Comparison of ENCODE assay signal across 35 cellular contexts in genomic region chr3:127811717-127812116, GRCh38.
"Had no signal": no experiment of that assay in that cellular context is flagged by ENCODE, and none has a peak within 500 bp of the region (broad histone marks: within the 10 kb centered on the region; RNA-seq: fewer than 3 reads in every experiment).

No MANE protein-coding gene starts in this region.

- H3K36me3 ChIP-seq: breast epithelium, WERI-Rb-1 had no signal

- ATAC-seq: activated CD8-positive, alpha-beta memory T cell treated with anti-CD3 and anti-CD28 coated beads, Interleukin-2, amount 10 ng/mL, durations not matched to agents 7 days and 5 days; body of pancreas had no signal

- H3K27me3 ChIP-seq: body of pancreas, breast epithelium had no signal

- DNase-seq: activated CD4-positive, alpha-beta memory T cell treated with anti-CD3 and anti-CD28 coated beads, Interleukin-2, amount 10 ng/mL, durations not matched to agents 7 days and 5 days; activated CD4-positive, alpha-beta T cell treated with anti-CD3 and anti-CD28 coated beads for 1 hour; activated CD4-positive, alpha-beta T cell treated with anti-CD3 and anti-CD28 coated beads for 48 hours; activated CD4-positive, CD25-positive, alpha-beta regulatory T cell; activated CD8-positive, alpha-beta memory T cell treated with anti-CD3 and anti-CD28 coated beads for 24 hours; activated CD8-positive, alpha-beta memory T cell treated with anti-CD3 and anti-CD28 coated beads, Interleukin-2, amount 10 ng/mL, durations not matched to agents 7 days and 5 days; activated CD8-positive, alpha-beta memory T cell treated with anti-CD3 and anti-CD28 coated beads, Interleukin-2, amount 50 U/mL, for 48 hours; activated effector memory CD4-positive, alpha-beta T cell treated with Interleukin-2 at 50 U/mL for 16 hours; activated naive CD4-positive, alpha-beta T cell treated with anti-CD3 and anti-CD28 coated beads, Interleukin-2, amount 50 U/mL, for 16 hours; activated naive CD8-positive, alpha-beta T cell treated with anti-CD3 and anti-CD28 coated beads for 36 hours; activated T-cell treated with anti-CD3 and anti-CD28 coated beads, Interleukin-2, amount 50 U/mL, for 48 hours; amniotic stem cell; aorta; body of pancreas; caudate nucleus; cerebellar nuclear complex; Karpas-422; KBM-7; MM.1S; MV-4-11; NCI-H1092; NCI-H1436 treated with DMSO at 0.1 percent for 48 hours; NCI-H1694 treated with DMSO at 0.1 percent for 48 hours; NCI-H2029; NCI-H510A; NCI-H526; NCI-H748 treated with DMSO at 0.1 percent for 48 hours; OCI-M1; Right ventricle myocardium superior; SW 1271; T-helper 1 cell; T-helper 2 cell; T-helper 9 cell; WERI-Rb-1 had no signal

- H3K27ac ChIP-seq: body of pancreas, breast epithelium, WERI-Rb-1 had no signal

- H3K4me1 ChIP-seq: body of pancreas had no signal

- H3K9me3 ChIP-seq: body of pancreas, breast epithelium had no signal

- H3K4me3 ChIP-seq: body of pancreas, breast epithelium had no signal
